24 cellular contexts compared by ENCODE assay signal in the genomic region with DNA sequence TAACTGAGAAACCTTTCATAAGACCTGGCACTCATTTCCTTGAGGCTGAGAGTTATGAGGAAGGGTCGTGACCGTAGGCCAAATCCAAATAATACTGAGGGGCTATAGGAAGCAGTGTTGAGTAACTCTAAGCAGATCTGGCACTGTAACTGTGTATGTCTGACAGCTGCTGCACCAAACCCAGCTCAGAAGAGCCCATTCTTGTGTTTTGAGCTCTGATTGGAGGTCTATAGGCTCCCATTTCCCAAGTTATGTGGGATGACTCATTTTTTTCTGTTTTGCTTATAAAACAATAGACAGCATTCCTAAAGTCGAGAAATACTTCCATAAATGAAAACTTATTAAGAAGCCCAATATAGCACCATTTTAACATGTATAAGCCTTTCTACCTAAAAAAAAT.
"Had no signal": no experiment of that assay in that cellular context is flagged by ENCODE, and none has a peak within 500 bp of the region (broad histone marks: within the 10 kb centered on the region; RNA-seq: fewer than 3 reads in every experiment).

No MANE protein-coding gene starts in this region.

- H3K36me3 ChIP-seq: esophagus squamous epithelium, gastrocnemius medialis, ovary, sigmoid colon, stomach, thyroid gland, vagina had no signal

- H3K9me3 ChIP-seq: gastrocnemius medialis, ovary, thyroid gland, vagina had no signal

- H3K27ac ChIP-seq: esophagus squamous epithelium, gastrocnemius medialis, ovary, psoas muscle, sigmoid colon, stomach, thyroid gland, vagina had no signal

- DNase-seq: cortex of kidney; effector memory CD8-positive, alpha-beta T cell; erythroblast; esophagus squamous epithelium; foreskin fibroblast; gastrocnemius medialis; kidney; natural killer cell; occipital lobe; ovary; posterior cingulate gyrus; psoas muscle; right cardiac atrium; sigmoid colon; stimulated activated CD4-positive, alpha-beta T cell treated with anti-CD3 and anti-CD28 coated beads, Interleukin-2, amount 100 ng/mL, for 24 hours; stimulated activated CD4-positive, alpha-beta T cell treated with anti-CD3 and anti-CD28 coated beads, Interleukin-4, amount 100 ng/mL, for 24 hours; stimulated activated naive CD4-positive, alpha-beta T cell treated with Interleukin-2 at 50 U/mL for 16 hours; stomach; thyroid gland; trophoblast cell had no signal

- H3K4me3 Mint-ChIP-seq: effector memory CD8-positive, alpha-beta T cell; natural killer cell; stimulated activated effector memory CD8-positive, alpha-beta T cell treated with anti-CD3 and anti-CD28 coated beads, Interleukin-12 subunit alpha, Interleukin-12 subunit beta, amount 100 ng/mL, for 72 hours had no signal

- H3K4me1 ChIP-seq: esophagus squamous epithelium, gastrocnemius medialis, psoas muscle, sigmoid colon, stomach, thyroid gland, vagina had no signal

- FAIRE-seq: endometrium, kidney had no signal

- H3K4me3 ChIP-seq: esophagus squamous epithelium, gastrocnemius medialis, ovary, psoas muscle, sigmoid colon, stomach, thyroid gland, vagina had no signal

- H3K36me3 Mint-ChIP-seq: stimulated activated effector memory CD8-positive, alpha-beta T cell treated with anti-CD3 and anti-CD28 coated beads, Interleukin-12 subunit alpha, Interleukin-12 subunit beta, amount 100 ng/mL, for 72 hours had no signal

- H3K4me1 Mint-ChIP-seq: natural killer cell; stimulated activated effector memory CD8-positive, alpha-beta T cell treated with anti-CD3 and anti-CD28 coated beads, Interleukin-12 subunit alpha, Interleukin-12 subunit beta, amount 100 ng/mL, for 72 hours had no signal

- H3K27me3 ChIP-seq: esophagus squamous epithelium, gastrocnemius medialis, ovary, sigmoid colon, stomach, thyroid gland, vagina had no signal

- H3K27me3 Mint-ChIP-seq: effector memory CD8-positive, alpha-beta T cell had no signal

- ATAC-seq: effector memory CD8-positive, alpha-beta T cell; gastrocnemius medialis; left lobe of liver; natural killer cell; psoas muscle; right cardiac atrium; stimulated activated effector memory CD8-positive, alpha-beta T cell treated with anti-CD3 and anti-CD28 coated beads, Interleukin-12 subunit alpha, Interleukin-12 subunit beta, amount 100 ng/mL, for 72 hours had no signal

- H3K27ac Mint-ChIP-seq: effector memory CD8-positive, alpha-beta T cell; natural killer cell; stimulated activated effector memory CD8-positive, alpha-beta T cell treated with anti-CD3 and anti-CD28 coated beads, Interleukin-12 subunit alpha, Interleukin-12 subunit beta, amount 100 ng/mL, for 72 hours had no signal
